In the genomic region with DNA sequence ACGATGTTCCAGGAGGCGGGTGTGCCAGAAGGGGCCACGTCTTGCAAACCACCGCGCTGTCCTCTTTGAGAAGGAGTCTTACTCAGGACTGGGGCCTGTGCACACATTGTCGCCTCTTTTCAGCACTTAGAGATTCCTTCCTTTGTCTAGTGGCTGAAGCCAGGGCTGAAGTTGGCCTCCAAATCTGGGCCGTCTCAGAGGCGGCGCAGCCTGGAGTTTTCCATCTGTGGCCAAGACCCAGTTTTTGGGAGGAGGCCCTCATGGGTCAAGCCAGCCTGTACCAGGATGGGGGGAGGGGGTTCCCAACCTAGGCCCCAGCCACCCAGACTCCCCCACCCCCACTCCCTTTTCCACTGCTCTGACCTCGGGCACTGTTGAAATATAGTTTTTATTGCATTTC, we compare ENCODE assay signal across 16 cellular contexts. TPM values are rescaled to one million over a fixed set of nuclear protein-coding genes. Genes with fewer than 3 reads are reported as not detected.
A peak's percentile ranks its signal among the peaks of the same experiment; 100 is the strongest.
DNase-seq lines count a peak whose midpoint lies in the region; ATAC-seq and TF ChIP-seq lines count a peak whose summit lies in the region.
"Had no signal": no experiment of that assay in that cellular context is flagged by ENCODE, and none has a peak within 500 bp of the region (broad histone marks: within the 10 kb centered on the region; RNA-seq: fewer than 3 reads in every experiment).

No MANE protein-coding gene starts in this region.

- H3K27me3 Mint-ChIP-seq in activated T-cell treated with anti-CD3 and anti-CD28 coated beads, Interleukin-2, amount 50 U/mL, for 24 hours, result no peaks in the 10 kb centered on the region
- H3K27me3 Mint-ChIP-seq in glutamatergic neuron (ENCODE audit: unreplicated experiment), result peaks cover 7% of the 10 kb centered on the region

- H3K4me3 ChIP-seq in adipocyte (ENCODE audit: low read length) (no peak overlapping the region), sigmoid colon (no peak overlapping the region)

- H3K4me3 Mint-ChIP-seq in activated T-cell treated with anti-CD3 and anti-CD28 coated beads, Interleukin-2, amount 50 U/mL, for 24 hours, result no peak overlapping the region
- peak overlapping the region; percentile 67 for H3K4me3 Mint-ChIP-seq in glutamatergic neuron (ENCODE audit: unreplicated experiment)

- H3K27me3 ChIP-seq in adipocyte (replicated peaks; ENCODE audit: control insufficient read depth, insufficient read depth, low read length) (no peaks in the 10 kb centered on the region), sigmoid colon (peaks cover 0 to 5% (median 0%) of the 10 kb centered on the region in 3 donors)
- H3K27me3 ChIP-seq: heart left ventricle, right atrium auricular region had no signal

- 75 to 78% methylated on average over 10 of the region's 10 CpGs for WGBS in sigmoid colon, 2 donors

- H3K36me3 Mint-ChIP-seq in activated T-cell treated with anti-CD3 and anti-CD28 coated beads, Interleukin-2, amount 50 U/mL, for 24 hours (ENCODE audit: low read depth), result peaks cover 37% of the 10 kb centered on the region
- no peaks in the 10 kb centered on the region for H3K36me3 Mint-ChIP-seq in glutamatergic neuron (ENCODE audit: unreplicated experiment)

- H3K4me1 Mint-ChIP-seq in activated T-cell treated with anti-CD3 and anti-CD28 coated beads, Interleukin-2, amount 50 U/mL, for 24 hours (ENCODE audit: low read depth), result peaks cover 3% of the 10 kb centered on the region
- H3K4me1 Mint-ChIP-seq in glutamatergic neuron (ENCODE audit: low read depth, unreplicated experiment), result peaks cover 16% of the 10 kb centered on the region

- intact Hi-C loops in sigmoid colon (cut with DNase I), result no loop called here

- TF ChIP-seq CTCF in glutamatergic neuron (IDR thresholded peaks at IDR 0.05; ENCODE audit: partially characterized antibody, unreplicated experiment), result no peak
- TF ChIP-seq CTCF in sigmoid colon (IDR thresholded peaks at IDR 0.05), result no peak

- peak overlapping the region; percentile 69 for H3K9ac ChIP-seq in adipocyte (ENCODE audit: low read length)

- peak overlapping the region; percentile 71 for H3K27ac Mint-ChIP-seq in activated T-cell treated with anti-CD3 and anti-CD28 coated beads, Interleukin-2, amount 50 U/mL, for 24 hours
- H3K27ac Mint-ChIP-seq in glutamatergic neuron (ENCODE audit: unreplicated experiment), result peak overlapping the region; percentile 96

- DNase-seq in activated T-cell treated with anti-CD3 and anti-CD28 coated beads, Interleukin-2, amount 50 U/mL, for 24 hours, result no peak
- no peak for DNase-seq in activated T-cell treated with anti-CD3 and anti-CD28 coated beads, Interleukin-2, amount 50 U/mL, for 48 hours
- DNase-seq in adipocyte (ENCODE audit: low read depth) (no peak), glutamatergic neuron (no peak), sigmoid colon (peak; percentile 58), putamen (ENCODE audit: low spot score) (no peak), NCI-H69 (lab: John Stamatoyannopoulos, UW) (no peak)
- DNase-seq: activated effector memory CD4-positive, alpha-beta T cell treated with Interleukin-2 at 50 U/mL for 16 hours; central memory CD4-positive, alpha-beta T cell; COR-L47; heart left ventricle; kidney glomerular epithelial cell; NCI-H1092; stimulated activated CD4-positive, alpha-beta T cell treated with anti-CD3 and anti-CD28 coated beads, Interleukin-2, amount 100 ng/mL, for 24 hours had no signal

- no peak for TF ChIP-seq POLR2A in sigmoid colon (IDR thresholded peaks at IDR 0.05)

- ATAC-seq in HG02973 (IDR thresholded peaks at IDR 0.05; ENCODE audit: unreplicated experiment), result no peak
- ATAC-seq: heart left ventricle had no signal

- no peaks in the 10 kb centered on the region for H3K9me3 Mint-ChIP-seq in activated T-cell treated with anti-CD3 and anti-CD28 coated beads, Interleukin-2, amount 50 U/mL, for 24 hours
- peaks cover 10% of the 10 kb centered on the region for H3K9me3 Mint-ChIP-seq in glutamatergic neuron (ENCODE audit: unreplicated experiment)

- TF ChIP-seq EP300 in sigmoid colon (IDR thresholded peaks at IDR 0.05), result no peak

- no peak overlapping the region for H3K27ac ChIP-seq in sigmoid colon
- H3K27ac ChIP-seq: heart left ventricle, right atrium auricular region had no signal

- peaks cover 33% of the 10 kb centered on the region for H3K36me3 ChIP-seq in adipocyte (ENCODE audit: control insufficient read depth, insufficient read depth, low read length, severe bottlenecking)
- peaks cover 9 to 49% (median 21%) of the 10 kb centered on the region in 4 donors for H3K36me3 ChIP-seq in sigmoid colon

- H3K4me1 ChIP-seq in adipocyte (ENCODE audit: control insufficient read depth, insufficient read depth, low read length), result peaks cover 37% of the 10 kb centered on the region
- H3K4me1 ChIP-seq in sigmoid colon, result peaks cover 0 to 5% (median 3%) of the 10 kb centered on the region in 4 donors

- no peaks in the 10 kb centered on the region for H3K9me3 ChIP-seq in adipocyte (ENCODE audit: control insufficient read depth, low read length)
- no peaks in the 10 kb centered on the region for H3K9me3 ChIP-seq in sigmoid colon
- H3K9me3 ChIP-seq: heart left ventricle, right atrium auricular region had no signal

RNA-seq across cellular contexts. Expression of a gene that starts 11.8 kb away (rescaled TPM):
- total RNA-seq in glutamatergic neuron (ENCODE audit: unreplicated experiment) (98.8 TPM), sigmoid colon (10 to 100 TPM in 1 of 4 donors, 1 to 10 TPM in 3; 2.0 to 10.5 (median 2.7) TPM)
- polyA plus RNA-seq in sigmoid colon, result 1 to 10 TPM in 2 of 3 donors, under 1 TPM in 1; 0.46 to 5.4 (median 1.2) TPM

RNA-seq across cellular contexts. Expression of a gene that starts 13.5 kb away (rescaled TPM):
- total RNA-seq in glutamatergic neuron (ENCODE audit: unreplicated experiment), result 81.2 TPM
- total RNA-seq in sigmoid colon, result 10 to 100 TPM in 2 of 4 donors, 1 to 10 TPM in 2; 6.1 to 10.3 (median 8.7) TPM
- 100 to 1,000 TPM in 1 of 3 donors, 10 to 100 TPM in 2; 57.1 to 101 (median 82.6) TPM for polyA plus RNA-seq in sigmoid colon

RNA-seq across cellular contexts. Expression of a gene that starts 14.5 kb away (rescaled TPM):
- 61.2 TPM for total RNA-seq in glutamatergic neuron (ENCODE audit: unreplicated experiment)
- 10 to 100 TPM in 3 of 4 donors, 1 to 10 TPM in 1; 4.6 to 22.2 (median 15.4) TPM for total RNA-seq in sigmoid colon
- polyA plus RNA-seq in sigmoid colon, result 10 to 100 TPM in 1 of 3 donors, 1 to 10 TPM in 2; 3.7 to 16.0 (median 4.8) TPM

RNA-seq across cellular contexts. Expression of a gene that starts 17.2 kb away (rescaled TPM):
- total RNA-seq in glutamatergic neuron (ENCODE audit: unreplicated experiment) (80.7 TPM), sigmoid colon (100 to 1,000 TPM; 174 to 390 (median 267) TPM)
- polyA plus RNA-seq in sigmoid colon, result 100 to 1,000 TPM; 217 to 476 (median 275) TPM

RNA-seq across cellular contexts. Expression of a gene that starts 19.6 kb away (rescaled TPM):
- total RNA-seq in glutamatergic neuron (ENCODE audit: unreplicated experiment) (14.1 TPM), sigmoid colon (10 to 100 TPM; 15.5 to 21.9 (median 18.8) TPM)
- 1 to 10 TPM; 4.2 to 9.0 (median 7.4) TPM for polyA plus RNA-seq in sigmoid colon
